ENCODE assay signal across 1 cellular context in the genomic region with DNA sequence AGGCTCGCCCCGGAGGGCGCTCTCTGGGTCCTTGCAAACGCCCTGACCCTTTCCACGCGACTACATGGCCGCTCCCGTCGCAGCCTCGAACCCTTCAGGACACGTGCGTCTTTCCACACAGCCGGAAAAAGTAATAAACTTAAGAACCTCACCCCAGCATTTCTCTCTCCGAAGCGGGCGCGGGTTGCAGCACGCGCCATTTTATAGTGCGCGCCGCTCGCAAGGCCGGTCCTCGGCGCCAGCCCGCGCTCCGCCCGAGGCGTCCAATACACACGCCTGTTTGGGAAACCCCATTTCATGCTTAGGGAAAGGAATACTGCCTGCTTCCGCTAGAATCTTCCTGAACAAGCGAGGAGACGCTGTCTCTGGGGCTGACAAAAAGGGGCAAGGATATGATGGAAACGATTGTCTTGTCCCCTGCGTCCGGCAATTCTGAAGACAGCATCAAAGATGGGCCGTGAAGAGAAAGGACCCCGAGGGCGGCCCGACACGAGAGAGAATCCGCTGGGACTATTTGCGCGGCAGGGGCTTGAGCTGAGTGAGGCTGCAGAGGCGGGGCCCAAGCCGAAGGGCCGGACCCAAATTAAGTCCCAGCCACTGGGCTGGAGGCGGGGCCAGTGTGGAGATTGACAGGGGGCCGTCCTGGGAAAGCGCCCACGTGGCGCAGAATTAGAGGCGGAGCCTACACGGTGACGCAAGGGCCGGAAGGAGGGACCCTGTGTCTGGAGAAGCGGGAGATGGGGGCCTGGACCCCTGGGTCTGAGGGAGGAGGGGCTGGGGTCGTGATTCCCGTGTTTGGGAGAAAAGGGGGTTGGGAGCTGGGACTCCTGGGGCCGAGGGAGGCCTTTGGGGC.
A peak's percentile ranks its signal among the peaks of the same experiment; 100 is the strongest.
TF ChIP-seq lines count a peak whose summit lies in the region.

No MANE protein-coding gene starts in this region.

TF ChIP-seq in K562, 482 proteins besides CTCF, POLR2A, EP300 and RAD21 (continued from another document and continues in another):
- TF ChIP-seq GTF3C2 (IDR thresholded peaks at IDR 0.05; ENCODE audit: borderline replicate concordance, extremely low read depth, insufficient read length) (no peak), BRD4 (IDR thresholded peaks at IDR 0.05) (peak; percentile 53; the same call in 1 of the 2 replicates), BRD9 (IDR thresholded peaks at IDR 0.05; ENCODE audit: low read depth, partially characterized antibody) (peak; percentile 65), ZNF165 (CRISPR knock-in tag; IDR thresholded peaks at IDR 0.05; ENCODE audit: borderline replicate concordance) (no peak), U2AF1 (optimal IDR thresholded peaks at IDR 0.05; ENCODE audit: low read depth, low read length) (no peak), ESRRA (IDR thresholded peaks at IDR 0.05; ENCODE audit: borderline replicate concordance, low read depth) (no peak; the same call in none of the 2 replicates), TFAP4 (CRISPR knock-in tag; IDR thresholded peaks at IDR 0.05; ENCODE audit: borderline replicate concordance) (peak; percentile 81), KDM5B (IDR thresholded peaks at IDR 0.05; ENCODE audit: insufficient replicate concordance, low read depth, low read length) (peak; percentile 98), POU5F1 (IDR thresholded peaks at IDR 0.05; ENCODE audit: borderline replicate concordance, low read depth, low read length, partially characterized antibody) (peak; percentile 14), ZNF197 (CRISPR knock-in tag; IDR thresholded peaks at IDR 0.05; ENCODE audit: low read depth) (peak; percentile 39; the same call in 1 of the 2 replicates), MAZ (CRISPR knock-in tag; conservative IDR thresholded peaks at IDR 0.05 in 1 of 2, IDR thresholded peaks at IDR 0.05 in 1 of 2) (peak in 1 of 2 experiments; percentile 94), ATF7 (IDR thresholded peaks at IDR 0.05) (peak; percentile 90), PYGO2 (tag; IDR thresholded peaks at IDR 0.05) (peak; percentile 73; the same call in 1 of the 2 replicates), MTA2 (IDR thresholded peaks at IDR 0.05; ENCODE audit: low read depth) (no peak), FOXM1 (IDR thresholded peaks at IDR 0.05; ENCODE audit: low read depth) (peak; percentile 55; the same call in 1 of the 2 replicates), FOXM1 (CRISPR knock-in tag; IDR thresholded peaks at IDR 0.05; ENCODE audit: low read depth) (no peak), ZNF77 (CRISPR knock-in tag; IDR thresholded peaks at IDR 0.05) (no peak), POLR2AphosphoS2 (IDR thresholded peaks at IDR 0.05; ENCODE audit: low read length) (no peak; the same call in 1 of the 2 replicates), PTRF (tag; IDR thresholded peaks at IDR 0.05) (no peak), ZFP1 (CRISPR knock-in tag; IDR thresholded peaks at IDR 0.05) (no peak), ZNF764 (CRISPR knock-in tag; IDR thresholded peaks at IDR 0.05; ENCODE audit: low read depth) (no peak), FOSL1 (tag; conservative IDR thresholded peaks at IDR 0.05) (no peak), PRPF4 (IDR thresholded peaks at IDR 0.05; ENCODE audit: insufficient read depth, low read depth, low read length, poor library complexity, severe bottlenecking) (peak; percentile 94), GABPB1 (CRISPR knock-in tag; IDR thresholded peaks at IDR 0.05) (peak; percentile 65; the same call in 1 of the 2 replicates), THRAP3 (IDR thresholded peaks at IDR 0.05; ENCODE audit: borderline replicate concordance) (no peak), CCAR2 (IDR thresholded peaks at IDR 0.05; ENCODE audit: low read depth, low read length) (no peak), JUND (IDR thresholded peaks at IDR 0.05; ENCODE audit: borderline replicate concordance, low read depth, low read length) (peak; percentile 73), JUND (tag; IDR thresholded peaks at IDR 0.05; ENCODE audit: borderline replicate concordance, low read depth, low read length) (peak; percentile 13; the same call in 2 of the 3 replicates), TOE1 (IDR thresholded peaks at IDR 0.05; ENCODE audit: borderline replicate concordance) (peak; percentile 97), TOE1 (CRISPR knock-in tag; IDR thresholded peaks at IDR 0.05; ENCODE audit: borderline replicate concordance, low read depth) (no peak), ZNF347 (CRISPR knock-in tag; IDR thresholded peaks at IDR 0.05; ENCODE audit: low read depth) (no peak), PTBP1 (IDR thresholded peaks at IDR 0.05; ENCODE audit: low read depth, low read length) (no peak; the same call in none of the 2 replicates), TAF7 (tag; IDR thresholded peaks at IDR 0.05) (peak; percentile 96), CBX2 (IDR thresholded peaks at IDR 0.05; ENCODE audit: insufficient read depth, low read length, poor library complexity, severe bottlenecking) (no peak), BACH1 (tag; IDR thresholded peaks at IDR 0.05) (no peak), FOXJ3 (CRISPR knock-in tag; IDR thresholded peaks at IDR 0.05) (no peak), TSC22D4 (tag; IDR thresholded peaks at IDR 0.05) (no peak), KDM1A (IDR thresholded peaks at IDR 0.05) (no peak), MAFG (tag; conservative IDR thresholded peaks at IDR 0.05) (no peak), DDX20 (tag; IDR thresholded peaks at IDR 0.05; ENCODE audit: low read depth) (no peak), NEUROD1 (IDR thresholded peaks at IDR 0.05; ENCODE audit: borderline replicate concordance, low read depth, low read length, partially characterized antibody) (no peak), PHF21A (IDR thresholded peaks at IDR 0.05; ENCODE audit: borderline replicate concordance, low read depth) (no peak)
- TF ChIP-seq, protein P1, sequence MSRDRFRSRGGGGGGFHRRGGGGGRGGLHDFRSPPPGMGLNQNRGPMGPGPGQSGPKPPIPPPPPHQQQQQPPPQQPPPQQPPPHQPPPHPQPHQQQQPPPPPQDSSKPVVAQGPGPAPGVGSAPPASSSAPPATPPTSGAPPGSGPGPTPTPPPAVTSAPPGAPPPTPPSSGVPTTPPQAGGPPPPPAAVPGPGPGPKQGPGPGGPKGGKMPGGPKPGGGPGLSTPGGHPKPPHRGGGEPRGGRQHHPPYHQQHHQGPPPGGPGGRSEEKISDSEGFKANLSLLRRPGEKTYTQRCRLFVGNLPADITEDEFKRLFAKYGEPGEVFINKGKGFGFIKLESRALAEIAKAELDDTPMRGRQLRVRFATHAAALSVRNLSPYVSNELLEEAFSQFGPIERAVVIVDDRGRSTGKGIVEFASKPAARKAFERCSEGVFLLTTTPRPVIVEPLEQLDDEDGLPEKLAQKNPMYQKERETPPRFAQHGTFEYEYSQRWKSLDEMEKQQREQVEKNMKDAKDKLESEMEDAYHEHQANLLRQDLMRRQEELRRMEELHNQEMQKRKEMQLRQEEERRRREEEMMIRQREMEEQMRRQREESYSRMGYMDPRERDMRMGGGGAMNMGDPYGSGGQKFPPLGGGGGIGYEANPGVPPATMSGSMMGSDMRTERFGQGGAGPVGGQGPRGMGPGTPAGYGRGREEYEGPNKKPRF (IDR thresholded peaks at IDR 0.05; ENCODE audit: low read depth, low read length): no peak
- TF ChIP-seq, protein P2, sequence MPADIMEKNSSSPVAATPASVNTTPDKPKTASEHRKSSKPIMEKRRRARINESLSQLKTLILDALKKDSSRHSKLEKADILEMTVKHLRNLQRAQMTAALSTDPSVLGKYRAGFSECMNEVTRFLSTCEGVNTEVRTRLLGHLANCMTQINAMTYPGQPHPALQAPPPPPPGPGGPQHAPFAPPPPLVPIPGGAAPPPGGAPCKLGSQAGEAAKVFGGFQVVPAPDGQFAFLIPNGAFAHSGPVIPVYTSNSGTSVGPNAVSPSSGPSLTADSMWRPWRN (IDR thresholded peaks at IDR 0.05; ENCODE audit: low read depth): no peak
- TF ChIP-seq, protein P3, sequence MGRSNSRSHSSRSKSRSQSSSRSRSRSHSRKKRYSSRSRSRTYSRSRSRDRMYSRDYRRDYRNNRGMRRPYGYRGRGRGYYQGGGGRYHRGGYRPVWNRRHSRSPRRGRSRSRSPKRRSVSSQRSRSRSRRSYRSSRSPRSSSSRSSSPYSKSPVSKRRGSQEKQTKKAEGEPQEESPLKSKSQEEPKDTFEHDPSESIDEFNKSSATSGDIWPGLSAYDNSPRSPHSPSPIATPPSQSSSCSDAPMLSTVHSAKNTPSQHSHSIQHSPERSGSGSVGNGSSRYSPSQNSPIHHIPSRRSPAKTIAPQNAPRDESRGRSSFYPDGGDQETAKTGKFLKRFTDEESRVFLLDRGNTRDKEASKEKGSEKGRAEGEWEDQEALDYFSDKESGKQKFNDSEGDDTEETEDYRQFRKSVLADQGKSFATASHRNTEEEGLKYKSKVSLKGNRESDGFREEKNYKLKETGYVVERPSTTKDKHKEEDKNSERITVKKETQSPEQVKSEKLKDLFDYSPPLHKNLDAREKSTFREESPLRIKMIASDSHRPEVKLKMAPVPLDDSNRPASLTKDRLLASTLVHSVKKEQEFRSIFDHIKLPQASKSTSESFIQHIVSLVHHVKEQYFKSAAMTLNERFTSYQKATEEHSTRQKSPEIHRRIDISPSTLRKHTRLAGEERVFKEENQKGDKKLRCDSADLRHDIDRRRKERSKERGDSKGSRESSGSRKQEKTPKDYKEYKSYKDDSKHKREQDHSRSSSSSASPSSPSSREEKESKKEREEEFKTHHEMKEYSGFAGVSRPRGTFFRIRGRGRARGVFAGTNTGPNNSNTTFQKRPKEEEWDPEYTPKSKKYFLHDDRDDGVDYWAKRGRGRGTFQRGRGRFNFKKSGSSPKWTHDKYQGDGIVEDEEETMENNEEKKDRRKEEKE (IDR thresholded peaks at IDR 0.05; ENCODE audit: borderline replicate concordance in 1 of 2, control insufficient read depth in 1 of 2, low read depth in 2 of 2, low read length in 1 of 2): peak in 1 of 2 experiments; percentile 42; a peak in 1 of 4 replicates
- TF ChIP-seq, protein P4, sequence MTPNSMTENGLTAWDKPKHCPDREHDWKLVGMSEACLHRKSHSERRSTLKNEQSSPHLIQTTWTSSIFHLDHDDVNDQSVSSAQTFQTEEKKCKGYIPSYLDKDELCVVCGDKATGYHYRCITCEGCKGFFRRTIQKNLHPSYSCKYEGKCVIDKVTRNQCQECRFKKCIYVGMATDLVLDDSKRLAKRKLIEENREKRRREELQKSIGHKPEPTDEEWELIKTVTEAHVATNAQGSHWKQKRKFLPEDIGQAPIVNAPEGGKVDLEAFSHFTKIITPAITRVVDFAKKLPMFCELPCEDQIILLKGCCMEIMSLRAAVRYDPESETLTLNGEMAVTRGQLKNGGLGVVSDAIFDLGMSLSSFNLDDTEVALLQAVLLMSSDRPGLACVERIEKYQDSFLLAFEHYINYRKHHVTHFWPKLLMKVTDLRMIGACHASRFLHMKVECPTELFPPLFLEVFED (CRISPR knock-in tag; conservative IDR thresholded peaks at IDR 0.05): 0 out of 2 replicates have a peak, but pooled peaks have one; percentile 36
- TF ChIP-seq, protein P5, sequence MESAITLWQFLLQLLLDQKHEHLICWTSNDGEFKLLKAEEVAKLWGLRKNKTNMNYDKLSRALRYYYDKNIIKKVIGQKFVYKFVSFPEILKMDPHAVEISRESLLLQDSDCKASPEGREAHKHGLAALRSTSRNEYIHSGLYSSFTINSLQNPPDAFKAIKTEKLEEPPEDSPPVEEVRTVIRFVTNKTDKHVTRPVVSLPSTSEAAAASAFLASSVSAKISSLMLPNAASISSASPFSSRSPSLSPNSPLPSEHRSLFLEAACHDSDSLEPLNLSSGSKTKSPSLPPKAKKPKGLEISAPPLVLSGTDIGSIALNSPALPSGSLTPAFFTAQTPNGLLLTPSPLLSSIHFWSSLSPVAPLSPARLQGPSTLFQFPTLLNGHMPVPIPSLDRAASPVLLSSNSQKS (CRISPR knock-in tag; IDR thresholded peaks at IDR 0.05): no peak
- TF ChIP-seq, protein P6, sequence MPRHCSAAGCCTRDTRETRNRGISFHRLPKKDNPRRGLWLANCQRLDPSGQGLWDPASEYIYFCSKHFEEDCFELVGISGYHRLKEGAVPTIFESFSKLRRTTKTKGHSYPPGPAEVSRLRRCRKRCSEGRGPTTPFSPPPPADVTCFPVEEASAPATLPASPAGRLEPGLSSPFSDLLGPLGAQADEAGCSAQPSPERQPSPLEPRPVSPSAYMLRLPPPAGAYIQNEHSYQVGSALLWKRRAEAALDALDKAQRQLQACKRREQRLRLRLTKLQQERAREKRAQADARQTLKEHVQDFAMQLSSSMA (CRISPR knock-in tag; IDR thresholded peaks at IDR 0.05): peak; percentile 82; the same call in 1 of the 2 replicates
